ENCODE assay signal across 8 cellular contexts in genomic region chr4:101527186-101527585, GRCh38.
DNase-seq lines count a peak whose midpoint lies in the region; ATAC-seq and TF ChIP-seq lines count a peak whose summit lies in the region.

No MANE protein-coding gene starts in this region.

- H3K27me3 ChIP-seq in ascending aorta: no peaks in the 10 kb centered on the region
- no peaks in the 10 kb centered on the region for H3K27me3 ChIP-seq in heart right ventricle

- H3K9me3 ChIP-seq in ascending aorta (no peaks in the 10 kb centered on the region), heart right ventricle (peaks cover 0 to 6% (median 0%) of the 10 kb centered on the region in 11 donors)

- TF ChIP-seq CTCF in ascending aorta (IDR thresholded peaks at IDR 0.05) (no peak), endothelial cell (IDR thresholded peaks at IDR 0.05; ENCODE audit: unreplicated experiment) (no peak), heart right ventricle (IDR thresholded peaks at IDR 0.05) (no peak)

- no peak overlapping the region for H3K27ac Mint-ChIP-seq in endothelial cell (ENCODE audit: unreplicated experiment)

- no peak overlapping the region for H3K4me3 ChIP-seq in ascending aorta
- H3K4me3 ChIP-seq in heart right ventricle: no peak overlapping the region

- H3K4me1 Mint-ChIP-seq in endothelial cell (ENCODE audit: unreplicated experiment): no peaks in the 10 kb centered on the region

- H3K36me3 ChIP-seq in ascending aorta (no peaks in the 10 kb centered on the region), heart right ventricle (no peaks in the 10 kb centered on the region)

- H3K4me3 Mint-ChIP-seq in endothelial cell (ENCODE audit: unreplicated experiment): no peak overlapping the region

- ATAC-seq in GM19025 (IDR thresholded peaks at IDR 0.05; ENCODE audit: low read depth, unreplicated experiment) (peak; percentile 95), HG03175 (IDR thresholded peaks at IDR 0.05; ENCODE audit: unreplicated experiment) (peak; percentile 99), heart right ventricle (no peak)

- 70 to 81% methylated on average over 2 of the region's 2 CpGs for WGBS in heart right ventricle, 2 donors

- H3K9me3 Mint-ChIP-seq in endothelial cell (ENCODE audit: unreplicated experiment): no peaks in the 10 kb centered on the region

- no peaks in the 10 kb centered on the region for H3K36me3 Mint-ChIP-seq in endothelial cell (ENCODE audit: low read depth, unreplicated experiment)

- H3K4me1 ChIP-seq in ascending aorta (no peaks in the 10 kb centered on the region), heart right ventricle (no peaks in the 10 kb centered on the region)

- H3K27me3 Mint-ChIP-seq in endothelial cell (ENCODE audit: unreplicated experiment): peaks cover 1% of the 10 kb centered on the region

- intact Hi-C loops in ascending aorta (cut with DNase I): no loop called here
- intact Hi-C loops in heart right ventricle (cut with DNase I): no loop called here

- peak; percentile 59 for DNase-seq in activated CD8-positive, alpha-beta memory T cell treated with anti-CD3 and anti-CD28 coated beads, Interleukin-2, amount 50 U/mL, for 48 hours
- peak; percentile 47 for DNase-seq in stimulated activated CD4-positive, alpha-beta T cell treated with anti-CD3 and anti-CD28 coated beads, Interleukin-2, amount 100 ng/mL, for 4 hours (ENCODE audit: low read depth)
- DNase-seq in RPMI8226 (no peak), ascending aorta (ENCODE audit: low spot score in 2 of 2) (no peak), endothelial cell (ENCODE audit: low spot score) (no peak), heart right ventricle (no peak)

- H3K27ac ChIP-seq in ascending aorta (no peak overlapping the region), heart right ventricle (no peak overlapping the region)

Comparison
In these comparisons a context has a peak if more than half of its experiments do, and no peak if none do; other contexts are left out.
1. ATAC-seq: peak in GM19025 (single experiment) and HG03175 (single experiment); none in heart right ventricle (0 of 8).
2. DNase-seq: peak in activated CD8-positive, alpha-beta memory T cell treated with anti-CD3 and anti-CD28 coated beads, Interleukin-2, amount 50 U/mL, for 48 hours (single experiment) and stimulated activated CD4-positive, alpha-beta T cell treated with anti-CD3 and anti-CD28 coated beads, Interleukin-2, amount 100 ng/mL, for 4 hours (single experiment); none in RPMI8226 (single experiment), ascending aorta (0 of 2), endothelial cell (single experiment) and heart right ventricle (0 of 2).